In genomic region chr3:185958626-185959025, GRCh38 we compare ENCODE assay signal across 20 cellular contexts. TPM values are rescaled to one million over a fixed set of nuclear protein-coding genes. Genes with fewer than 3 reads are reported as not detected.
DNase-seq lines count a peak whose midpoint lies in the region; TF ChIP-seq lines count a peak whose summit lies in the region.
"Had no signal": no experiment of that assay in that cellular context is flagged by ENCODE, and none has a peak within 500 bp of the region (broad histone marks: within the 10 kb centered on the region; RNA-seq: fewer than 3 reads in every experiment).

No MANE protein-coding gene starts in this region.

- peak overlapping the region; percentile 9 for H2BK120ac ChIP-seq in mesenchymal stem cell (ENCODE audit: low read depth, low read length)

- no peak overlapping the region for H3K14ac ChIP-seq in mesenchymal stem cell (ENCODE audit: low read length in 2 of 2)

- H4K8ac ChIP-seq in mesenchymal stem cell (ENCODE audit: low read length), result no peak overlapping the region

- WGBS in mesenchymal stem cell, result 94% methylated on average over 2 of the region's 2 CpGs

- no peak overlapping the region for H2BK12ac ChIP-seq in mesenchymal stem cell (ENCODE audit: low read length in 2 of 2)

- H3K4me2 ChIP-seq in PC-9, result peak overlapping the region; percentile 84
- no peak overlapping the region for H3K4me2 ChIP-seq in mesenchymal stem cell (ENCODE audit: low read length, poor library complexity, severe bottlenecking)
- H3K4me2 ChIP-seq: SK-N-SH, smooth muscle cell had no signal

- H3F3A ChIP-seq in PC-9 (ENCODE audit: insufficient read depth, low read depth), result peaks cover 40% of the 10 kb centered on the region

- H3K9me3 ChIP-seq in PC-9 (ENCODE audit: insufficient read depth, low read depth) (no peaks in the 10 kb centered on the region; the same call in 1 of the 2 replicates), mesenchymal stem cell (ENCODE audit: control insufficient read depth, low read length) (no peaks in the 10 kb centered on the region)
- H3K9me3 ChIP-seq: Caco-2, heart right ventricle, lower lobe of right lung, SK-N-SH had no signal

- H3K4me3 ChIP-seq in PC-9, result no peak overlapping the region
- no peak overlapping the region for H3K4me3 ChIP-seq in mesenchymal stem cell (ENCODE audit: insufficient read depth in 1 of 2, low read depth in 1 of 2, low read length in 2 of 2)
- H3K4me3 ChIP-seq: esophagus muscularis mucosa, heart right ventricle, lower lobe of right lung, smooth muscle cell had no signal

- peaks cover 28% of the 10 kb centered on the region for H4K20me1 ChIP-seq in PC-9 (ENCODE audit: insufficient read depth)

- H4K91ac ChIP-seq in mesenchymal stem cell (ENCODE audit: low read length), result no peak overlapping the region

- no peaks in the 10 kb centered on the region for H3K79me1 ChIP-seq in mesenchymal stem cell (replicated peaks; ENCODE audit: low read length, poor library complexity, severe bottlenecking)

- no peak overlapping the region for H2BK5ac ChIP-seq in mesenchymal stem cell (ENCODE audit: low read depth, low read length, poor library complexity, severe bottlenecking)

- peak overlapping the region; percentile 93 for H3K9ac ChIP-seq in mesenchymal stem cell (ENCODE audit: low read length)
- H3K9ac ChIP-seq: SK-N-SH had no signal

- no peak for TF ChIP-seq CTCF in PC-9 (conservative IDR thresholded peaks at IDR 0.05)

- POLR2A ChIA-PET in PC-9 (lab: Charles Lee; ENCODE audit: unreplicated experiment), result no interaction called here

- no peak overlapping the region for H2BK15ac ChIP-seq in mesenchymal stem cell (ENCODE audit: low read depth, poor library complexity, severe bottlenecking)

- H3K36me3 ChIP-seq in PC-9 (ENCODE audit: low read depth) (peaks cover 32% of the 10 kb centered on the region), mesenchymal stem cell (ENCODE audit: control insufficient read depth in 1 of 2, insufficient read depth in 2 of 2, low read depth in 1 of 2, low read length in 2 of 2) (no peaks in the 10 kb centered on the region)
- H3K36me3 ChIP-seq: esophagus muscularis mucosa, heart right ventricle, lower lobe of right lung had no signal

- no peaks in the 10 kb centered on the region for H3K27me3 ChIP-seq in PC-9 (ENCODE audit: insufficient read depth, low read depth)
- H3K27me3 ChIP-seq in mesenchymal stem cell (ENCODE audit: control insufficient read depth in 1 of 2, insufficient read depth in 1 of 2, low read length in 2 of 2), result peaks cover 3% of the 10 kb centered on the region in 2 experiments
- H3K27me3 ChIP-seq: heart right ventricle had no signal

- intact Hi-C loops in PC-9 (cut with micrococcal nuclease; ENCODE audit: unreplicated experiment), result loop anchor here (1.0 kb wide), 1 partner anchor 15 kb away; no protein-coding TSS in a partner anchor

- H2AFZ ChIP-seq in PC-9, result no peak overlapping the region
- H2AFZ ChIP-seq in mesenchymal stem cell (ENCODE audit: low read depth, low read length), result no peak overlapping the region

- H3K23ac ChIP-seq in mesenchymal stem cell (ENCODE audit: low read length in 2 of 2), result no peak overlapping the region

- no peak overlapping the region for H3K18ac ChIP-seq in mesenchymal stem cell (ENCODE audit: low read depth in 1 of 2, low read length in 2 of 2)

- H3K9me2 ChIP-seq in PC-9 (ENCODE audit: insufficient read depth), result no peaks in the 10 kb centered on the region
- H3K9me2 ChIP-seq: SK-N-SH had no signal

- H3K27ac ChIP-seq in PC-9 (peak overlapping the region; percentile 96), mesenchymal stem cell (ENCODE audit: low read length, poor library complexity, severe bottlenecking) (no peak overlapping the region)
- H3K27ac ChIP-seq: esophagus muscularis mucosa, lower lobe of right lung had no signal

- CTCF ChIA-PET in PC-9 (lab: Charles Lee), result interaction anchor here (0.7 to 2.0 kb wide), 2 partner anchors 15 to 320 kb away, joined by 4 to 13 read pairs; no protein-coding TSS in a partner anchor

- H3K4me1 ChIP-seq in PC-9 (replicated peaks; ENCODE audit: insufficient read depth), result peaks cover 37% of the 10 kb centered on the region
- H3K4me1 ChIP-seq in mesenchymal stem cell (ENCODE audit: control insufficient read depth, insufficient read depth, low read depth, low read length), result no peaks in the 10 kb centered on the region
- H3K4me1 ChIP-seq: esophagus muscularis mucosa, lower lobe of right lung had no signal

- H2AK5ac ChIP-seq in mesenchymal stem cell (ENCODE audit: low read length, severe bottlenecking), result no peak overlapping the region

- no TSS peak for BruUV-seq in PC-9 (replicated peaks; lab: Mats Ljungman, UMichigan)

- H3K4ac ChIP-seq in mesenchymal stem cell (ENCODE audit: low read depth in 1 of 2, low read length in 2 of 2), result no peak overlapping the region

- DNase-seq in AG20443 (ENCODE audit: low spot score), result peak; percentile 50
- no peak for DNase-seq in PC-9
- peak; percentile 30 for DNase-seq in dermis blood vessel endothelial cell
- DNase-seq in mesenchymal stem cell, result no peak
- no peak for DNase-seq in NCI-H1048 (lab: John Stamatoyannopoulos, UW)
- DNase-seq in AML-193 (lab: John Stamatoyannopoulos, UW), result no peak
- DNase-seq in NCI-H146 (lab: John Stamatoyannopoulos, UW), result no peak
- DNase-seq in NCI-H524 (lab: John Stamatoyannopoulos, UW), result no peak
- DNase-seq: activated CD8-positive, alpha-beta memory T cell treated with anti-CD3 and anti-CD28 coated beads, Interleukin-2, amount 50 U/mL, for 4 hours; activated naive CD4-positive, alpha-beta T cell treated with Interleukin-2 at 50 U/mL for 16 hours; Caco-2; heart right ventricle; KG1; lower lobe of right lung; NCI-H1092 treated with DMSO at 0.1 percent for 48 hours; NCI-H748 treated with DMSO at 0.1 percent for 48 hours; SK-N-SH; stimulated activated CD4-positive, alpha-beta T cell treated with anti-CD3 and anti-CD28 coated beads, Interleukin-4, amount 100 ng/mL, for 24 hours had no signal

- H3K79me2 ChIP-seq in PC-9 (ENCODE audit: low read depth), result peaks cover 49% of the 10 kb centered on the region

RNA-seq across cellular contexts. Expression of gene TRA2B, which starts 20.8 kb away (rescaled TPM):
- total RNA-seq in PC-9 (2021) (117 and 158 TPM in 2 replicates), dermis blood vessel endothelial cell (219 and 227 TPM in 2 replicates)
- polyA plus RNA-seq in mesenchymal stem cell (2013, experiment 1 of 2), result 130 TPM
- polyA plus RNA-seq in mesenchymal stem cell (2013, experiment 2 of 2), result 133 TPM

Comparison
In these comparisons a context has a peak if more than half of its experiments do, and no peak if none do; other contexts are left out.
1. DNase-seq: peak in AG20443 (single experiment) and dermis blood vessel endothelial cell (single experiment); none in PC-9 (0 of 2), mesenchymal stem cell (single experiment), NCI-H1048 (single experiment), AML-193 (0 of 2), NCI-H146 (single experiment) and NCI-H524 (0 of 2).